ENCODE assay signal across 8 cellular contexts in genomic region chr12:67068773-67069450, GRCh38.
DNase-seq lines count a peak whose midpoint lies in the region; ATAC-seq and TF ChIP-seq lines count a peak whose summit lies in the region.

No MANE protein-coding gene starts in this region.

- H3K27me3 Mint-ChIP-seq in CD4-positive, alpha-beta memory T cell: peaks cover 19 to 23% of the 10 kb centered on the region in 2 donors

- 0 to 1% (median 0%) methylated on average over 43 to 81 of the region's 81 CpGs for WGBS in spleen, 5 donors

- H3K4me1 ChIP-seq in CD4-positive, alpha-beta memory T cell (ENCODE audit: insufficient read depth, low read length): peaks cover 14% of the 10 kb centered on the region
- H3K4me1 ChIP-seq in RWPE2 (ENCODE audit: insufficient read depth, poor library complexity, severe bottlenecking) (peaks cover 4% of the 10 kb centered on the region), spleen (peaks cover 0 to 24% (median 15%) of the 10 kb centered on the region in 6 donors)

- peaks cover 5% of the 10 kb centered on the region for H3K27me3 ChIP-seq in CD4-positive, alpha-beta memory T cell (ENCODE audit: insufficient read depth, low read length)
- H3K27me3 ChIP-seq in RWPE2 (ENCODE audit: insufficient read depth, poor library complexity, severe bottlenecking): no peaks in the 10 kb centered on the region
- H3K27me3 ChIP-seq in spleen (replicated peaks in 1 of 7): peaks cover 0 to 68% (median 21%) of the 10 kb centered on the region in 7 donors

- no peaks in the 10 kb centered on the region for H3K36me3 ChIP-seq in CD4-positive, alpha-beta memory T cell (ENCODE audit: insufficient read depth, low read length)
- H3K36me3 ChIP-seq in RWPE2 (ENCODE audit: low read depth): no peaks in the 10 kb centered on the region
- no peaks in the 10 kb centered on the region for H3K36me3 ChIP-seq in spleen

- no peaks in the 10 kb centered on the region for H3K9me3 Mint-ChIP-seq in CD4-positive, alpha-beta memory T cell

- no peak overlapping the region for H3K4me3 ChIP-seq in CD4-positive, alpha-beta memory T cell (ENCODE audit: low read length in 2 of 2)
- H3K4me3 ChIP-seq in RWPE2 (ENCODE audit: severe bottlenecking) (peak overlapping the region; percentile 81), iPS-11a (ENCODE audit: low read depth, low read length) (peak overlapping the region; percentile 80), spleen (peak overlapping the region; percentile 41 to 81 (median 58))

- intact Hi-C loops in CD4-positive, alpha-beta memory T cell (cut with micrococcal nuclease): loop anchor here (5.0 kb wide), 1 partner anchor 198 kb away; the partner anchor contains the start of gene CAND1
- intact Hi-C loops in spleen (cut with DNase I; ENCODE audit: low total_unique reads): no loop called here

- H3K27ac ChIP-seq in CD4-positive, alpha-beta memory T cell (ENCODE audit: low read depth, low read length): no peak overlapping the region
- H3K27ac ChIP-seq in RWPE2 (ENCODE audit: poor library complexity, severe bottlenecking): peak overlapping the region; percentile 51
- H3K27ac ChIP-seq in spleen: peak overlapping the region in 4 of 8 donors; percentile 39 to 67 (median 52)

- TF ChIP-seq CTCF in RWPE2 (IDR thresholded peaks at IDR 0.05; ENCODE audit: poor library complexity, severe bottlenecking) (no peak), spleen (IDR thresholded peaks at IDR 0.05 in 8 of 11, conservative IDR thresholded peaks at IDR 0.05 in 3 of 11) (no peak)

- no peaks in the 10 kb centered on the region for H3K36me3 Mint-ChIP-seq in CD4-positive, alpha-beta memory T cell

- no peaks in the 10 kb centered on the region for H3K9me3 ChIP-seq in CD4-positive, alpha-beta memory T cell (ENCODE audit: control insufficient read depth in 1 of 2, low read length in 2 of 2)
- H3K9me3 ChIP-seq in RWPE2 (ENCODE audit: severe bottlenecking) (no peaks in the 10 kb centered on the region), spleen (no peaks in the 10 kb centered on the region)

- peak overlapping the region; percentile 88 to 94 (median 91) for H3K4me3 Mint-ChIP-seq in CD4-positive, alpha-beta memory T cell

- peak overlapping the region in 5 of 7 donors; percentile 42 to 86 (median 65) for H3K27ac Mint-ChIP-seq in CD4-positive, alpha-beta memory T cell

- H3K4me1 Mint-ChIP-seq in CD4-positive, alpha-beta memory T cell: peaks cover 13 to 24% (median 17%) of the 10 kb centered on the region in 4 donors

- ATAC-seq in GM19438 (IDR thresholded peaks at IDR 0.05; ENCODE audit: low read depth, unreplicated experiment) (peak; percentile 50), HG03571 (IDR thresholded peaks at IDR 0.05; ENCODE audit: unreplicated experiment) (peak; percentile 47), RWPE2 (ENCODE audit: low read depth) (peak; percentile 70), GM21825 (IDR thresholded peaks at IDR 0.05; ENCODE audit: unreplicated experiment) (no peak)

- POLR2A ChIA-PET in CD4-positive, alpha-beta memory T cell (lab: Charles Lee; ENCODE audit: partially characterized antibody): no interaction called here

- TF ChIP-seq POLR2A in spleen (IDR thresholded peaks at IDR 0.05): no peak

- DNase-seq in CD4-positive, alpha-beta memory T cell: peak; percentile 17 to 44 (median 33)
- DNase-seq in RWPE2 (ENCODE audit: low spot score) (no peak), amniotic epithelial cell (ENCODE audit: low read depth) (peak; percentile 43), spleen (peak; percentile 76)

- CTCF ChIA-PET in CD4-positive, alpha-beta memory T cell (lab: Charles Lee; ENCODE audit: partially characterized antibody): interaction anchor here (0.6 kb wide), 1 partner anchor 1382 kb away, joined by 3 read pairs; no protein-coding TSS in a partner anchor

Comparison
In these comparisons a context has a peak if more than half of its experiments do, and no peak if none do; other contexts are left out.
1. H3K4me3 ChIP-seq: peak in RWPE2 (single experiment), iPS-11a (single experiment) and spleen (8 of 8); none in CD4-positive, alpha-beta memory T cell (0 of 2).